Comparison of ENCODE assay signal across 1 cellular context in the genomic region with DNA sequence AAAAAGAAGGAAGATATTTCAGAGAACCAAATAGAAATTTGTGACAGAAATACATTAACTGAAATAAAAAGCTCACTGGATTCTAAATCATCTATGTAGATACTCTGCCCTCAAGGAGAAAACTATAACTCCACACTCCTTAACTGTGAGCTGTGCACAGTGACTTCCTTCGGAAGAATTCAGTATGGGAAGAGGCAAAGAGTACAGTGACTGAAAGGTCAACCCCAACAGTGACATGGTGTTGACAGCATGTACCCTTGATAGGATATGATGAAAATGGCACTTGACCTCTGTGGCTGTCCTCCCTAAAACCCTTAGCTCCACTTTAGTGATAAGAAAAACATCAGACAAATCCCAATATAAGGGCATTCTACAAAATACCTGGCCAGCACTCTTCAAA.
TF ChIP-seq lines count a peak whose summit lies in the region.

No MANE protein-coding gene starts in this region.

TF ChIP-seq in GM23338, 12 proteins besides CTCF, POLR2A, EP300 and RAD21 (continued from another document):
- TF ChIP-seq, protein P1, sequence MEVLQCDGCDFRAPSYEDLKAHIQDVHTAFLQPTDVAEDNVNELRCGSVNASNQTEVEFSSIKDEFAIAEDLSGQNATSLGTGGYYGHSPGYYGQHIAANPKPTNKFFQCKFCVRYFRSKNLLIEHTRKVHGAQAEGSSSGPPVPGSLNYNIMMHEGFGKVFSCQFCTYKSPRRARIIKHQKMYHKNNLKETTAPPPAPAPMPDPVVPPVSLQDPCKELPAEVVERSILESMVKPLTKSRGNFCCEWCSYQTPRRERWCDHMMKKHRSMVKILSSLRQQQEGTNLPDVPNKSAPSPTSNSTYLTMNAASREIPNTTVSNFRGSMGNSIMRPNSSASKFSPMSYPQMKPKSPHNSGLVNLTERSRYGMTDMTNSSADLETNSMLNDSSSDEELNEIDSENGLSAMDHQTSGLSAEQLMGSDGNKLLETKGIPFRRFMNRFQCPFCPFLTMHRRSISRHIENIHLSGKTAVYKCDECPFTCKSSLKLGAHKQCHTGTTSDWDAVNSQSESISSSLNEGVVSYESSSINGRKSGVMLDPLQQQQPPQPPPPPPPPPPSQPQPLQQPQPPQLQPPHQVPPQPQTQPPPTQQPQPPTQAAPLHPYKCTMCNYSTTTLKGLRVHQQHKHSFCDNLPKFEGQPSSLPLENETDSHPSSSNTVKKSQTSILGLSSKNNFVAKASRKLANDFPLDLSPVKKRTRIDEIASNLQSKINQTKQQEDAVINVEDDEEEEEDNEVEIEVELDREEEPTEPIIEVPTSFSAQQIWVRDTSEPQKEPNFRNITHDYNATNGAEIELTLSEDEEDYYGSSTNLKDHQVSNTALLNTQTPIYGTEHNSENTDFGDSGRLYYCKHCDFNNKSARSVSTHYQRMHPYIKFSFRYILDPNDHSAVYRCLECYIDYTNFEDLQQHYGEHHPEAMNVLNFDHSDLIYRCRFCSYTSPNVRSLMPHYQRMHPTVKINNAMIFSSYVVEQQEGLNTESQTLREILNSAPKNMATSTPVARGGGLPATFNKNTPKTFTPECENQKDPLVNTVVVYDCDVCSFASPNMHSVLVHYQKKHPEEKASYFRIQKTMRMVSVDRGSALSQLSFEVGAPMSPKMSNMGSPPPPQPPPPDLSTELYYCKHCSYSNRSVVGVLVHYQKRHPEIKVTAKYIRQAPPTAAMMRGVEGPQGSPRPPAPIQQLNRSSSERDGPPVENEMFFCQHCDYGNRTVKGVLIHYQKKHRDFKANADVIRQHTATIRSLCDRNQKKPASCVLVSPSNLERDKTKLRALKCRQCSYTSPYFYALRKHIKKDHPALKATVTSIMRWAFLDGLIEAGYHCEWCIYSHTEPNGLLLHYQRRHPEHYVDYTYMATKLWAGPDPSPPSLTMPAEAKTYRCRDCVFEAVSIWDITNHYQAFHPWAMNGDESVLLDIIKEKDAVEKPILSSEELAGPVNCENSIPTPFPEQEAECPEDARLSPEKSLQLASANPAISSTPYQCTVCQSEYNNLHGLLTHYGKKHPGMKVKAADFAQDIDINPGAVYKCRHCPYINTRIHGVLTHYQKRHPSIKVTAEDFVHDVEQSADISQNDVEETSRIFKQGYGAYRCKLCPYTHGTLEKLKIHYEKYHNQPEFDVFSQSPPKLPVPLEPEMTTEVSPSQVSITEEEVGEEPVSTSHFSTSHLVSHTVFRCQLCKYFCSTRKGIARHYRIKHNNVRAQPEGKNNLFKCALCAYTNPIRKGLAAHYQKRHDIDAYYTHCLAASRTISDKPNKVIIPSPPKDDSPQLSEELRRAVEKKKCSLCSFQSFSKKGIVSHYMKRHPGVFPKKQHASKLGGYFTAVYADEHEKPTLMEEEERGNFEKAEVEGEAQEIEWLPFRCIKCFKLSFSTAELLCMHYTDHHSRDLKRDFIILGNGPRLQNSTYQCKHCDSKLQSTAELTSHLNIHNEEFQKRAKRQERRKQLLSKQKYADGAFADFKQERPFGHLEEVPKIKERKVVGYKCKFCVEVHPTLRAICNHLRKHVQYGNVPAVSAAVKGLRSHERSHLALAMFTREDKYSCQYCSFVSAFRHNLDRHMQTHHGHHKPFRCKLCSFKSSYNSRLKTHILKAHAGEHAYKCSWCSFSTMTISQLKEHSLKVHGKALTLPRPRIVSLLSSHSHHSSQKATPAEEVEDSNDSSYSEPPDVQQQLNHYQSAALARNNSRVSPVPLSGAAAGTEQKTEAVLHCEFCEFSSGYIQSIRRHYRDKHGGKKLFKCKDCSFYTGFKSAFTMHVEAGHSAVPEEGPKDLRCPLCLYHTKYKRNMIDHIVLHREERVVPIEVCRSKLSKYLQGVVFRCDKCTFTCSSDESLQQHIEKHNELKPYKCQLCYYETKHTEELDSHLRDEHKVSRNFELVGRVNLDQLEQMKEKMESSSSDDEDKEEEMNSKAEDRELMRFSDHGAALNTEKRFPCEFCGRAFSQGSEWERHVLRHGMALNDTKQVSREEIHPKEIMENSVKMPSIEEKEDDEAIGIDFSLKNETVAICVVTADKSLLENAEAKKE (CRISPR knock-in tag; IDR thresholded peaks at IDR 0.05) = no peak
- TF ChIP-seq, protein P2, sequence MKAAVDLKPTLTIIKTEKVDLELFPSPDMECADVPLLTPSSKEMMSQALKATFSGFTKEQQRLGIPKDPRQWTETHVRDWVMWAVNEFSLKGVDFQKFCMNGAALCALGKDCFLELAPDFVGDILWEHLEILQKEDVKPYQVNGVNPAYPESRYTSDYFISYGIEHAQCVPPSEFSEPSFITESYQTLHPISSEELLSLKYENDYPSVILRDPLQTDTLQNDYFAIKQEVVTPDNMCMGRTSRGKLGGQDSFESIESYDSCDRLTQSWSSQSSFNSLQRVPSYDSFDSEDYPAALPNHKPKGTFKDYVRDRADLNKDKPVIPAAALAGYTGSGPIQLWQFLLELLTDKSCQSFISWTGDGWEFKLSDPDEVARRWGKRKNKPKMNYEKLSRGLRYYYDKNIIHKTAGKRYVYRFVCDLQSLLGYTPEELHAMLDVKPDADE (IDR thresholded peaks at IDR 0.05) = no peak
- TF ChIP-seq CREB1 (CRISPR knock-in tag; IDR thresholded peaks at IDR 0.05; ENCODE audit: low read depth) (no peak), POLR2AphosphoS5 (IDR thresholded peaks at IDR 0.05; ENCODE audit: low read depth) (no peak), NANOG (IDR thresholded peaks at IDR 0.05; ENCODE audit: borderline replicate concordance) (no peak)
